Comparison of ENCODE assay signal across 14 cellular contexts in genomic region chr5:71810456-71811181, GRCh38.
"Had no signal": no experiment of that assay in that cellular context is flagged by ENCODE, and none has a peak within 500 bp of the region (broad histone marks: within the 10 kb centered on the region; RNA-seq: fewer than 3 reads in every experiment).

No MANE protein-coding gene starts in this region.

- ATAC-seq: activated T-helper 17 cell treated with anti-CD3 and anti-CD28 coated beads, Interleukin-2, amount 50 U/mL, for 72 hours; body of pancreas; naive thymus-derived CD4-positive, alpha-beta T cell; T-cell had no signal

- H3K9me3 ChIP-seq: body of pancreas had no signal

- H3K4me3 ChIP-seq: body of pancreas, lung had no signal

- H3K4me3 Mint-ChIP-seq: activated CD4-positive, alpha-beta T cell treated with anti-CD3 and anti-CD28 coated beads, Interleukin-2, amount 10 ng/mL, durations not matched to agents 24 days and 14 days; activated naive CD4-positive, alpha-beta T cell treated with anti-CD3 and anti-CD28 coated beads for 36 hours; activated T-helper 17 cell treated with anti-CD3 and anti-CD28 coated beads, Interleukin-2, amount 50 U/mL, for 72 hours; naive thymus-derived CD4-positive, alpha-beta T cell; stimulated activated naive CD8-positive, alpha-beta T cell treated with anti-CD3 and anti-CD28 coated beads, Interleukin-15, Interleukin-2, amounts not matched to agents 100 ng/mL and 50 ng/mL, for 24 hours; T-cell had no signal

- H3K9me3 Mint-ChIP-seq: activated CD4-positive, alpha-beta T cell treated with anti-CD3 and anti-CD28 coated beads, Interleukin-2, amount 10 ng/mL, durations not matched to agents 24 days and 14 days; activated naive CD4-positive, alpha-beta T cell treated with anti-CD3 and anti-CD28 coated beads for 36 hours; activated T-helper 17 cell treated with anti-CD3 and anti-CD28 coated beads, Interleukin-2, amount 50 U/mL, for 72 hours; stimulated activated naive CD8-positive, alpha-beta T cell treated with anti-CD3 and anti-CD28 coated beads, Interleukin-15, Interleukin-2, amounts not matched to agents 100 ng/mL and 50 ng/mL, for 24 hours; T-cell had no signal

- H3K27ac Mint-ChIP-seq: activated CD4-positive, alpha-beta T cell treated with anti-CD3 and anti-CD28 coated beads, Interleukin-2, amount 10 ng/mL, durations not matched to agents 24 days and 14 days; activated naive CD4-positive, alpha-beta T cell treated with anti-CD3 and anti-CD28 coated beads for 36 hours; activated T-helper 17 cell treated with anti-CD3 and anti-CD28 coated beads, Interleukin-2, amount 50 U/mL, for 72 hours; naive thymus-derived CD4-positive, alpha-beta T cell; stimulated activated naive CD8-positive, alpha-beta T cell treated with anti-CD3 and anti-CD28 coated beads, Interleukin-15, Interleukin-2, amounts not matched to agents 100 ng/mL and 50 ng/mL, for 24 hours; T-cell had no signal

- H3K27ac ChIP-seq: body of pancreas had no signal

- H3K27me3 ChIP-seq: body of pancreas had no signal

- H3K36me3 Mint-ChIP-seq: naive thymus-derived CD4-positive, alpha-beta T cell; T-cell had no signal

- H3K4me1 ChIP-seq: body of pancreas had no signal

- H3K4me1 Mint-ChIP-seq: activated CD4-positive, alpha-beta T cell treated with anti-CD3 and anti-CD28 coated beads, Interleukin-2, amount 10 ng/mL, durations not matched to agents 24 days and 14 days had no signal

- DNase-seq: activated CD4-positive, alpha-beta T cell treated with anti-CD3 and anti-CD28 coated beads, Interleukin-2, amount 10 ng/mL, durations not matched to agents 24 days and 14 days; activated naive CD4-positive, alpha-beta T cell treated with anti-CD3 and anti-CD28 coated beads for 36 hours; activated T-cell treated with anti-CD3 and anti-CD28 coated beads for 4 hours; body of pancreas; effector memory CD4-positive, alpha-beta T cell; erythroblast; hippocampal formation; naive thymus-derived CD4-positive, alpha-beta T cell; stimulated activated CD4-positive, alpha-beta T cell treated with anti-CD3 and anti-CD28 coated beads, Interleukin-4, amount 100 ng/mL, for 1 hour; stimulated activated CD8-positive, alpha-beta memory T cell treated with anti-CD3 and anti-CD28 coated beads, Interleukin-4, amount 100 ng/mL, for 48 hours; T-cell had no signal
